Comparison of ENCODE assay signal across 1 cellular context in the genomic region with DNA sequence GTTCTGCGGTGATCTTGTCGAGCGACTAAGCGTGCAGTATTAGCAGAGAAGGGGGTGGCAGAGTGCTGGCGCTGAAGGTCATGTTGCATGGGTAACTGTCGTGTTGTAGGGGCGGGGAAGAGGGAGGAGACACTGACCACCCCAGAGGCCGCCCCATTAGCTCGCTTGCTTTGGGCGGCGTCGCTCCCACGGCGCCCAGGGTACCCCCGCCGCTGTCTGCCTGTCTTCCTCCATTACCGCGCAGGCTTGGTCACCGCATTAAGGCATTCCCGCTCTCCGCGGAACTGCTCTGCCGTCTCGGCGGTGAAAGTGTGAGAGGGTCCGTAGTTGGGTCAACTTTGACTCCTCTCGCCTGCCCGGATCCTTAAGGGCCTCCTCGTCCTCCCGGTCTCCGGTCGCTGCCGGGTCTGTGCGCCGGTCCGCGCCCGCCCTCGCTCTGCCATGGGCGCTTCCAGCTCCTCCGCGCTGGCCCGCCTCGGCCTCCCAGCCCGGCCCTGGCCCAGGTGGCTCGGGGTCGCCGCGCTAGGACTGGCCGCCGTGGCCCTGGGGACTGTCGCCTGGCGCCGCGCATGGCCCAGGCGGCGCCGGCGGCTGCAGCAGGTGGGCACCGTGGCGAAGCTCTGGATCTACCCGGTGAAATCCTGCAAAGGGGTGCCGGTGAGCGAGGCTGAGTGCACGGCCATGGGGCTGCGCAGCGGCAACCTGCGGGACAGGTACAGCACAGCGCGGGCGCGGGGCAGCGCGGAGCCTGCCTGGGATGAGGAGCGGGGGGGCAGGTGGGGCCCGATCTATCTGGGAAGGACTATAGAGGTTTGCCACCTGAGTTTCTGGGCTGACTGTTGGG.
A peak's percentile ranks its signal among the peaks of the same experiment; 100 is the strongest.
TF ChIP-seq lines count a peak whose summit lies in the region.

TSS of gene MTARC2 (plus strand) at position 232 of the 844 bp plus-strand sequence. CDS start at position 442, 210 bp downstream.

TF ChIP-seq in HepG2, 621 proteins besides CTCF, POLR2A, EP300 and RAD21 (continued from another document and continues in another):
- TF ChIP-seq IRF9 (CRISPR knock-in tag; IDR thresholded peaks at IDR 0.05; ENCODE audit: borderline replicate concordance) (0 out of 2 replicates have a peak, but pooled peaks have one; percentile 65), ZNF296 (CRISPR knock-in tag; conservative IDR thresholded peaks at IDR 0.05) (no peak), ZNF660 (CRISPR knock-in tag; IDR thresholded peaks at IDR 0.05; ENCODE audit: borderline replicate concordance, low read depth) (no peak), RXRB (CRISPR knock-in tag; IDR thresholded peaks at IDR 0.05; ENCODE audit: borderline replicate concordance) (peak; percentile 57; the same call in 1 of the 2 replicates), RBFOX2 (IDR thresholded peaks at IDR 0.05; ENCODE audit: low read depth, low read length) (peak; percentile 67), CREB1 (IDR thresholded peaks at IDR 0.05) (no peak), CREB1 (CRISPR knock-in tag; IDR thresholded peaks at IDR 0.05) (no peak; the same call in 1 of the 2 replicates), HOXA5 (CRISPR knock-in tag; IDR thresholded peaks at IDR 0.05) (peak; percentile 56; the same call in 1 of the 2 replicates), NFE2L1 (CRISPR knock-in tag; IDR thresholded peaks at IDR 0.05; ENCODE audit: borderline replicate concordance) (no peak), ZNF230 (CRISPR knock-in tag; IDR thresholded peaks at IDR 0.05) (peak; percentile 28; the same call in 1 of the 2 replicates), PHB2 (IDR thresholded peaks at IDR 0.05; ENCODE audit: partially characterized antibody) (no peak), SIX4 (CRISPR knock-in tag; IDR thresholded peaks at IDR 0.05) (peak; percentile 64; the same call in 1 of the 2 replicates), IRX3 (CRISPR knock-in tag; IDR thresholded peaks at IDR 0.05; ENCODE audit: borderline replicate concordance, low read depth) (peak; percentile 67), SSRP1 (CRISPR knock-in tag; IDR thresholded peaks at IDR 0.05) (no peak), SP140L (CRISPR knock-in tag; IDR thresholded peaks at IDR 0.05; ENCODE audit: borderline replicate concordance) (no peak), ZNF101 (CRISPR knock-in tag; IDR thresholded peaks at IDR 0.05; ENCODE audit: borderline replicate concordance, low read depth) (peak; percentile 53; the same call in 1 of the 2 replicates), SRY (CRISPR knock-in tag; IDR thresholded peaks at IDR 0.05) (no peak; the same call in 1 of the 2 replicates), ZNF891 (CRISPR knock-in tag; IDR thresholded peaks at IDR 0.05) (peak; percentile 88; the same call in 1 of the 2 replicates), SNAPC2 (CRISPR knock-in tag; IDR thresholded peaks at IDR 0.05) (0 out of 2 replicates have a peak, but pooled peaks have one; percentile 43), PCBP2 (optimal IDR thresholded peaks at IDR 0.05; ENCODE audit: low read depth, low read length, poor library complexity, severe bottlenecking) (no peak), KDM1A (CRISPR knock-in tag; IDR thresholded peaks at IDR 0.05) (no peak), ELF3 (CRISPR knock-in tag; IDR thresholded peaks at IDR 0.05) (0 out of 2 replicates have a peak, but pooled peaks have one; percentile 40), KLF9 (CRISPR knock-in tag; IDR thresholded peaks at IDR 0.05; ENCODE audit: low read depth) (peak; percentile 36; the same call in 1 of the 2 replicates), RARA (CRISPR knock-in tag; IDR thresholded peaks at IDR 0.05) (peak; percentile 14; the same call in 1 of the 2 replicates), HDAC1 (CRISPR knock-in tag; IDR thresholded peaks at IDR 0.05) (peak; percentile 49; the same call in 1 of the 2 replicates), NONO (IDR thresholded peaks at IDR 0.05) (no peak), NONO (CRISPR knock-in tag; conservative IDR thresholded peaks at IDR 0.05) (peak; percentile 68), SCMH1 (CRISPR knock-in tag; IDR thresholded peaks at IDR 0.05; ENCODE audit: borderline replicate concordance) (no peak), ATF4 (CRISPR knock-in tag; IDR thresholded peaks at IDR 0.05) (peak in 1 of 2 experiments; percentile 58; a peak in 1 of 4 replicates), ZNF607 (CRISPR knock-in tag; IDR thresholded peaks at IDR 0.05; ENCODE audit: borderline replicate concordance) (0 out of 2 replicates have a peak, but pooled peaks have one; percentile 67), PRMT3 (CRISPR knock-in tag; IDR thresholded peaks at IDR 0.05; ENCODE audit: borderline replicate concordance, low read depth) (0 out of 2 replicates have a peak, but pooled peaks have one; percentile 38), CHCHD3 (CRISPR knock-in tag; IDR thresholded peaks at IDR 0.05) (no peak), SP5 (CRISPR knock-in tag; IDR thresholded peaks at IDR 0.05; ENCODE audit: borderline replicate concordance, low read depth) (peak; percentile 97), TBX3 (IDR thresholded peaks at IDR 0.05; ENCODE audit: borderline replicate concordance) (no peak), ZBTB21 (CRISPR knock-in tag; IDR thresholded peaks at IDR 0.05) (no peak), ZSCAN25 (CRISPR knock-in tag; IDR thresholded peaks at IDR 0.05) (no peak), ARID5B (CRISPR knock-in tag; IDR thresholded peaks at IDR 0.05) (peak; percentile 71), GATA4 (IDR thresholded peaks at IDR 0.05; ENCODE audit: borderline replicate concordance, low read depth) (peak; percentile 14; the same call in 1 of the 2 replicates), ZNF562 (CRISPR knock-in tag; IDR thresholded peaks at IDR 0.05; ENCODE audit: borderline replicate concordance) (peak; percentile 47; the same call in 1 of the 2 replicates), ZNF234 (CRISPR knock-in tag; conservative IDR thresholded peaks at IDR 0.05) (0 out of 2 replicates have a peak, but pooled peaks have one; percentile 43), ZKSCAN5 (CRISPR knock-in tag; IDR thresholded peaks at IDR 0.05) (0 out of 2 replicates have a peak, but pooled peaks have one; percentile 15), ZNF34 (CRISPR knock-in tag; IDR thresholded peaks at IDR 0.05; ENCODE audit: borderline replicate concordance) (0 out of 2 replicates have a peak, but pooled peaks have one; percentile 39), TCF12 (IDR thresholded peaks at IDR 0.05) (no peak), TCF12 (CRISPR knock-in tag; IDR thresholded peaks at IDR 0.05) (no peak), CHD4 (IDR thresholded peaks at IDR 0.05; ENCODE audit: borderline replicate concordance, low read length) (no peak), CAMTA2 (CRISPR knock-in tag; IDR thresholded peaks at IDR 0.05; ENCODE audit: borderline replicate concordance) (no peak), ZNF552 (CRISPR knock-in tag; IDR thresholded peaks at IDR 0.05; ENCODE audit: borderline replicate concordance) (no peak), SP2 (CRISPR knock-in tag; IDR thresholded peaks at IDR 0.05) (peak; percentile 36; the same call in 1 of the 2 replicates), WIZ (CRISPR knock-in tag; IDR thresholded peaks at IDR 0.05) (peak; percentile 75; the same call in 1 of the 2 replicates), ZNF792 (CRISPR knock-in tag; IDR thresholded peaks at IDR 0.05) (peak; percentile 52; the same call in 1 of the 2 replicates), ELF1 (CRISPR knock-in tag; IDR thresholded peaks at IDR 0.05) (peak; percentile 32; the same call in 1 of the 2 replicates), SMARCE1 (IDR thresholded peaks at IDR 0.05; ENCODE audit: borderline replicate concordance) (no peak), ATF3 (CRISPR knock-in tag; IDR thresholded peaks at IDR 0.05) (0 out of 2 replicates have a peak, but pooled peaks have one; percentile 17), MIER3 (CRISPR knock-in tag; IDR thresholded peaks at IDR 0.05; ENCODE audit: borderline replicate concordance) (peak; percentile 31; the same call in 1 of the 2 replicates)
- TF ChIP-seq, protein P1, sequence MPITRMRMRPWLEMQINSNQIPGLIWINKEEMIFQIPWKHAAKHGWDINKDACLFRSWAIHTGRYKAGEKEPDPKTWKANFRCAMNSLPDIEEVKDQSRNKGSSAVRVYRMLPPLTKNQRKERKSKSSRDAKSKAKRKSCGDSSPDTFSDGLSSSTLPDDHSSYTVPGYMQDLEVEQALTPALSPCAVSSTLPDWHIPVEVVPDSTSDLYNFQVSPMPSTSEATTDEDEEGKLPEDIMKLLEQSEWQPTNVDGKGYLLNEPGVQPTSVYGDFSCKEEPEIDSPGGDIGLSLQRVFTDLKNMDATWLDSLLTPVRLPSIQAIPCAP (CRISPR knock-in tag; IDR thresholded peaks at IDR 0.05; ENCODE audit: low read depth) = no peak
- TF ChIP-seq, protein P2, sequence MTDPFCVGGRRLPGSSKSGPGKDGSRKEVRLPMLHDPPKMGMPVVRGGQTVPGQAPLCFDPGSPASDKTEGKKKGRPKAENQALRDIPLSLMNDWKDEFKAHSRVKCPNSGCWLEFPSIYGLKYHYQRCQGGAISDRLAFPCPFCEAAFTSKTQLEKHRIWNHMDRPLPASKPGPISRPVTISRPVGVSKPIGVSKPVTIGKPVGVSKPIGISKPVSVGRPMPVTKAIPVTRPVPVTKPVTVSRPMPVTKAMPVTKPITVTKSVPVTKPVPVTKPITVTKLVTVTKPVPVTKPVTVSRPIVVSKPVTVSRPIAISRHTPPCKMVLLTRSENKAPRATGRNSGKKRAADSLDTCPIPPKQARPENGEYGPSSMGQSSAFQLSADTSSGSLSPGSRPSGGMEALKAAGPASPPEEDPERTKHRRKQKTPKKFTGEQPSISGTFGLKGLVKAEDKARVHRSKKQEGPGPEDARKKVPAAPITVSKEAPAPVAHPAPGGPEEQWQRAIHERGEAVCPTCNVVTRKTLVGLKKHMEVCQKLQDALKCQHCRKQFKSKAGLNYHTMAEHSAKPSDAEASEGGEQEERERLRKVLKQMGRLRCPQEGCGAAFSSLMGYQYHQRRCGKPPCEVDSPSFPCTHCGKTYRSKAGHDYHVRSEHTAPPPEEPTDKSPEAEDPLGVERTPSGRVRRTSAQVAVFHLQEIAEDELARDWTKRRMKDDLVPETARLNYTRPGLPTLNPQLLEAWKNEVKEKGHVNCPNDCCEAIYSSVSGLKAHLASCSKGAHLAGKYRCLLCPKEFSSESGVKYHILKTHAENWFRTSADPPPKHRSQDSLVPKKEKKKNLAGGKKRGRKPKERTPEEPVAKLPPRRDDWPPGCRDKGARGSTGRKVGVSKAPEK (CRISPR knock-in tag; IDR thresholded peaks at IDR 0.05; ENCODE audit: borderline replicate concordance) = peak; percentile 35; the same call in 1 of the 2 replicates
- TF ChIP-seq, protein P3, sequence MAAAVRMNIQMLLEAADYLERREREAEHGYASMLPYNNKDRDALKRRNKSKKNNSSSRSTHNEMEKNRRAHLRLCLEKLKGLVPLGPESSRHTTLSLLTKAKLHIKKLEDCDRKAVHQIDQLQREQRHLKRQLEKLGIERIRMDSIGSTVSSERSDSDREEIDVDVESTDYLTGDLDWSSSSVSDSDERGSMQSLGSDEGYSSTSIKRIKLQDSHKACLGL (CRISPR knock-in tag; IDR thresholded peaks at IDR 0.05) = peak; percentile 68; the same call in 1 of the 2 replicates
- TF ChIP-seq, protein P4, sequence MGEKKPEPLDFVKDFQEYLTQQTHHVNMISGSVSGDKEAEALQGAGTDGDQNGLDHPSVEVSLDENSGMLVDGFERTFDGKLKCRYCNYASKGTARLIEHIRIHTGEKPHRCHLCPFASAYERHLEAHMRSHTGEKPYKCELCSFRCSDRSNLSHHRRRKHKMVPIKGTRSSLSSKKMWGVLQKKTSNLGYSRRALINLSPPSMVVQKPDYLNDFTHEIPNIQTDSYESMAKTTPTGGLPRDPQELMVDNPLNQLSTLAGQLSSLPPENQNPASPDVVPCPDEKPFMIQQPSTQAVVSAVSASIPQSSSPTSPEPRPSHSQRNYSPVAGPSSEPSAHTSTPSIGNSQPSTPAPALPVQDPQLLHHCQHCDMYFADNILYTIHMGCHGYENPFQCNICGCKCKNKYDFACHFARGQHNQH (CRISPR knock-in tag; IDR thresholded peaks at IDR 0.05) = peak; percentile 49; the same call in 1 of the 2 replicates
